In the genomic region with DNA sequence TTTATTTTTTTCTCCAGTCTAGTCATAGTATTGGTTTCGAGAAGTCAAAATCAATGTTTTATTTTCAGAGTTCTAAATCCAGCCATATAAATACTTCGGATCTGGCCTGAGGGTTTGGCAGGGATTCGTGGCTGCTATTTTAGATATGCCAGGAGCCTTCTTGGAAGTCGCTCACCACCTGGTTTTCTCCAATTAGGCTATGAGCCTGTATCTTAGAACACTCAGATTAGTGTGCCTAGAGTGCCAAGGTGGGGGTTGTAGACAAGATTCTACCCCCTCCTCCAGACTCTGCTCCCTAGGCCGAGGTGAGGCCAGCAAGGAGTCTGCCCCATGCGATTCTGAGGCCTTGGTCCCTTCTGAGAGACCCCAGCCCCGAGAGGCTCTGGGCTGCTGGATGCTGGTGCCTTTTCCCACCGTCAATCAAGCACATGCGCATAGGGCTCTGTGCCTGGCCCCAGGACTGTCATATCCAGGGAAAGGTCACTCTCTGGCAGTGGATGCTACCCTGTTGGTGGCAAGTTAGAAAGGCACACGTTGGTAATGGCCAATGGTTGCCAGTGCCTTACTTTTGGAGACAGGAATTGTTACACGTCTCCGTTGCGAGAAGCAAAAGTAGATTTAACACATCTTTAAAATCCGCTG, we compare ENCODE assay signal across 23 cellular contexts.
A peak's percentile ranks its signal among the peaks of the same experiment; 100 is the strongest.
DNase-seq lines count a peak whose midpoint lies in the region; ATAC-seq and TF ChIP-seq lines count a peak whose summit lies in the region.
"Had no signal": no experiment of that assay in that cellular context is flagged by ENCODE, and none has a peak within 500 bp of the region (broad histone marks: within the 10 kb centered on the region; RNA-seq: fewer than 3 reads in every experiment).

No MANE protein-coding gene starts in this region.

- H4K20me1 ChIP-seq in GM23338 (replicated peaks; ENCODE audit: insufficient read depth): peaks cover 55% of the 10 kb centered on the region

- H3K27me3 ChIP-seq in GM23338 (ENCODE audit: insufficient read depth) (no peaks in the 10 kb centered on the region), mucosa of rectum (ENCODE audit: control insufficient read depth in 2 of 2, insufficient read depth in 2 of 2, low read length in 2 of 2) (no peaks in the 10 kb centered on the region)
- H3K27me3 ChIP-seq: SJCRH30 had no signal

- ATAC-seq in GM23338: peak; percentile 19
- ATAC-seq in esophagus mucosa: no peak
- ATAC-seq in GM19395 (IDR thresholded peaks at IDR 0.05; ENCODE audit: unreplicated experiment): no peak

- no peaks in the 10 kb centered on the region for H3F3A ChIP-seq in GM23338 (replicated peaks; ENCODE audit: low read depth)

- H3K4me3 Mint-ChIP-seq in GM23338: no peak overlapping the region
- H3K4me3 Mint-ChIP-seq in brain: peak overlapping the region in 2 of 5 experiments; percentile 28 to 69
- H3K4me3 Mint-ChIP-seq: CD14-positive monocyte had no signal

- no peak overlapping the region for H3K4me2 ChIP-seq in GM23338
- H3K4me2 ChIP-seq: KMS-11, PC-9 had no signal

- H3K4me1 Mint-ChIP-seq in GM23338: peaks cover 57% of the 10 kb centered on the region
- peaks cover 73% of the 10 kb centered on the region for H3K4me1 Mint-ChIP-seq in brain
- H3K4me1 Mint-ChIP-seq: CD14-positive monocyte had no signal

- H3K4me3 ChIP-seq in GM23338 (no peak overlapping the region), mucosa of rectum (ENCODE audit: low read length in 2 of 2) (no peak overlapping the region)
- H3K4me3 ChIP-seq: PC-9, SJCRH30 had no signal

- H3K79me2 ChIP-seq in GM23338 (replicated peaks; ENCODE audit: insufficient read depth): peaks cover 96% of the 10 kb centered on the region

- no peak overlapping the region for H2AFZ ChIP-seq in GM23338
- H2AFZ ChIP-seq: PC-9 had no signal

- no peaks in the 10 kb centered on the region for H3K9me3 ChIP-seq in mucosa of rectum (ENCODE audit: control insufficient read depth in 2 of 2, low read length in 2 of 2)
- H3K9me3 ChIP-seq: SJCRH30 had no signal

- DNase-seq in GM23338 (ENCODE audit: low spot score): no peak
- DNase-seq in substantia nigra (lab: John Stamatoyannopoulos, UW): no peak
- DNase-seq in activated CD4-positive, alpha-beta T cell treated with anti-CD3 and anti-CD28 coated beads, Interleukin-2, amount 50 U/mL, for 48 hours: no peak
- DNase-seq in ACHN: no peak
- DNase-seq: AML-193, EL, GF-D8, IMR-90, NCI-H1092 treated with DMSO at 0.1 percent for 48 hours, NCI-H1436 treated with DMSO at 0.1 percent for 48 hours, NCI-H2029 treated with DMSO at 0.1 percent for 48 hours, NCI-H226, NCI-H510A treated with DMSO at 0.1 percent for 48 hours, NCI-H748 treated with DMSO at 0.1 percent for 48 hours, PC-9, SJCRH30 had no signal

- H3K9me3 Mint-ChIP-seq in GM23338 (no peaks in the 10 kb centered on the region; the same call in 2 of the 3 replicates), brain (peaks cover 0 to 4% (median 0%) of the 10 kb centered on the region in 5 experiments)

- no peaks in the 10 kb centered on the region for H3K36me3 ChIP-seq in GM23338 (ENCODE audit: insufficient read depth)
- no peaks in the 10 kb centered on the region for H3K36me3 ChIP-seq in mucosa of rectum (ENCODE audit: control insufficient read depth in 2 of 2, insufficient read depth in 2 of 2, low read length in 2 of 2)
- H3K36me3 ChIP-seq: SJCRH30 had no signal

- peaks cover 16% of the 10 kb centered on the region for H3K4me1 ChIP-seq in GM23338 (ENCODE audit: insufficient read depth)
- peaks cover 26 to 28% of the 10 kb centered on the region in 2 donors for H3K4me1 ChIP-seq in mucosa of rectum (ENCODE audit: control insufficient read depth in 2 of 2, insufficient read depth in 2 of 2, low read length in 2 of 2)

- no peak overlapping the region for H3K27ac Mint-ChIP-seq in GM23338
- H3K27ac Mint-ChIP-seq in brain: peak overlapping the region in 3 of 5 experiments; percentile 5 to 94 (median 30)
- H3K27ac Mint-ChIP-seq: CD14-positive monocyte had no signal

- H3K9me2 ChIP-seq in GM23338 (ENCODE audit: insufficient read depth): no peaks in the 10 kb centered on the region

- in situ Hi-C loops in ACHN (cut with HindIII; ENCODE audit: low pct_ligation_motif_present, low pct_unique_long_range_greater_than_20kb, low sequenced_read_pairs): no loop called here

- no peaks in the 10 kb centered on the region; the same call in 2 of the 3 replicates for H3K36me3 Mint-ChIP-seq in GM23338 (ENCODE audit: low read depth)
- H3K36me3 Mint-ChIP-seq in brain: peaks cover 23% of the 10 kb centered on the region
- H3K36me3 Mint-ChIP-seq: CD14-positive monocyte had no signal

- H3K9ac ChIP-seq in mucosa of rectum (ENCODE audit: low read depth in 1 of 2, low read length in 2 of 2): peak overlapping the region in 1 of 2 donors; percentile 52
- H3K9ac ChIP-seq: KMS-11 had no signal

- TF ChIP-seq CTCF in GM23338 (conservative IDR thresholded peaks at IDR 0.05; ENCODE audit: low read depth in 2 of 2) (no peak), brain (conservative IDR thresholded peaks at IDR 0.05) (no peak)

- peaks cover 11% of the 10 kb centered on the region for H3K27me3 Mint-ChIP-seq in GM23338 (ENCODE audit: insufficient read depth, low read depth, poor library complexity)
- H3K27me3 Mint-ChIP-seq in brain: no peaks in the 10 kb centered on the region

- H3K27ac ChIP-seq in GM23338 (ENCODE audit: low read depth): no peak overlapping the region
- peak overlapping the region; percentile 69 to 83 for H3K27ac ChIP-seq in mucosa of rectum (ENCODE audit: low read depth in 2 of 2, low read length in 2 of 2)
- H3K27ac ChIP-seq in substantia nigra (ENCODE audit: low read depth, low read length, poor library complexity, severe bottlenecking): peak overlapping the region; percentile 28
- H3K27ac ChIP-seq: KMS-11, PC-9, RWPE1, SJCRH30 had no signal

TF ChIP-seq in GM23338, 12 proteins besides CTCF, POLR2A, EP300 and RAD21 (continues in another document):
- no peak for TF ChIP-seq CREB1 (CRISPR knock-in tag; IDR thresholded peaks at IDR 0.05; ENCODE audit: low read depth)
- TF ChIP-seq, protein P1, sequence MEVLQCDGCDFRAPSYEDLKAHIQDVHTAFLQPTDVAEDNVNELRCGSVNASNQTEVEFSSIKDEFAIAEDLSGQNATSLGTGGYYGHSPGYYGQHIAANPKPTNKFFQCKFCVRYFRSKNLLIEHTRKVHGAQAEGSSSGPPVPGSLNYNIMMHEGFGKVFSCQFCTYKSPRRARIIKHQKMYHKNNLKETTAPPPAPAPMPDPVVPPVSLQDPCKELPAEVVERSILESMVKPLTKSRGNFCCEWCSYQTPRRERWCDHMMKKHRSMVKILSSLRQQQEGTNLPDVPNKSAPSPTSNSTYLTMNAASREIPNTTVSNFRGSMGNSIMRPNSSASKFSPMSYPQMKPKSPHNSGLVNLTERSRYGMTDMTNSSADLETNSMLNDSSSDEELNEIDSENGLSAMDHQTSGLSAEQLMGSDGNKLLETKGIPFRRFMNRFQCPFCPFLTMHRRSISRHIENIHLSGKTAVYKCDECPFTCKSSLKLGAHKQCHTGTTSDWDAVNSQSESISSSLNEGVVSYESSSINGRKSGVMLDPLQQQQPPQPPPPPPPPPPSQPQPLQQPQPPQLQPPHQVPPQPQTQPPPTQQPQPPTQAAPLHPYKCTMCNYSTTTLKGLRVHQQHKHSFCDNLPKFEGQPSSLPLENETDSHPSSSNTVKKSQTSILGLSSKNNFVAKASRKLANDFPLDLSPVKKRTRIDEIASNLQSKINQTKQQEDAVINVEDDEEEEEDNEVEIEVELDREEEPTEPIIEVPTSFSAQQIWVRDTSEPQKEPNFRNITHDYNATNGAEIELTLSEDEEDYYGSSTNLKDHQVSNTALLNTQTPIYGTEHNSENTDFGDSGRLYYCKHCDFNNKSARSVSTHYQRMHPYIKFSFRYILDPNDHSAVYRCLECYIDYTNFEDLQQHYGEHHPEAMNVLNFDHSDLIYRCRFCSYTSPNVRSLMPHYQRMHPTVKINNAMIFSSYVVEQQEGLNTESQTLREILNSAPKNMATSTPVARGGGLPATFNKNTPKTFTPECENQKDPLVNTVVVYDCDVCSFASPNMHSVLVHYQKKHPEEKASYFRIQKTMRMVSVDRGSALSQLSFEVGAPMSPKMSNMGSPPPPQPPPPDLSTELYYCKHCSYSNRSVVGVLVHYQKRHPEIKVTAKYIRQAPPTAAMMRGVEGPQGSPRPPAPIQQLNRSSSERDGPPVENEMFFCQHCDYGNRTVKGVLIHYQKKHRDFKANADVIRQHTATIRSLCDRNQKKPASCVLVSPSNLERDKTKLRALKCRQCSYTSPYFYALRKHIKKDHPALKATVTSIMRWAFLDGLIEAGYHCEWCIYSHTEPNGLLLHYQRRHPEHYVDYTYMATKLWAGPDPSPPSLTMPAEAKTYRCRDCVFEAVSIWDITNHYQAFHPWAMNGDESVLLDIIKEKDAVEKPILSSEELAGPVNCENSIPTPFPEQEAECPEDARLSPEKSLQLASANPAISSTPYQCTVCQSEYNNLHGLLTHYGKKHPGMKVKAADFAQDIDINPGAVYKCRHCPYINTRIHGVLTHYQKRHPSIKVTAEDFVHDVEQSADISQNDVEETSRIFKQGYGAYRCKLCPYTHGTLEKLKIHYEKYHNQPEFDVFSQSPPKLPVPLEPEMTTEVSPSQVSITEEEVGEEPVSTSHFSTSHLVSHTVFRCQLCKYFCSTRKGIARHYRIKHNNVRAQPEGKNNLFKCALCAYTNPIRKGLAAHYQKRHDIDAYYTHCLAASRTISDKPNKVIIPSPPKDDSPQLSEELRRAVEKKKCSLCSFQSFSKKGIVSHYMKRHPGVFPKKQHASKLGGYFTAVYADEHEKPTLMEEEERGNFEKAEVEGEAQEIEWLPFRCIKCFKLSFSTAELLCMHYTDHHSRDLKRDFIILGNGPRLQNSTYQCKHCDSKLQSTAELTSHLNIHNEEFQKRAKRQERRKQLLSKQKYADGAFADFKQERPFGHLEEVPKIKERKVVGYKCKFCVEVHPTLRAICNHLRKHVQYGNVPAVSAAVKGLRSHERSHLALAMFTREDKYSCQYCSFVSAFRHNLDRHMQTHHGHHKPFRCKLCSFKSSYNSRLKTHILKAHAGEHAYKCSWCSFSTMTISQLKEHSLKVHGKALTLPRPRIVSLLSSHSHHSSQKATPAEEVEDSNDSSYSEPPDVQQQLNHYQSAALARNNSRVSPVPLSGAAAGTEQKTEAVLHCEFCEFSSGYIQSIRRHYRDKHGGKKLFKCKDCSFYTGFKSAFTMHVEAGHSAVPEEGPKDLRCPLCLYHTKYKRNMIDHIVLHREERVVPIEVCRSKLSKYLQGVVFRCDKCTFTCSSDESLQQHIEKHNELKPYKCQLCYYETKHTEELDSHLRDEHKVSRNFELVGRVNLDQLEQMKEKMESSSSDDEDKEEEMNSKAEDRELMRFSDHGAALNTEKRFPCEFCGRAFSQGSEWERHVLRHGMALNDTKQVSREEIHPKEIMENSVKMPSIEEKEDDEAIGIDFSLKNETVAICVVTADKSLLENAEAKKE (CRISPR knock-in tag; IDR thresholded peaks at IDR 0.05): no peak
- TF ChIP-seq STAT1 (IDR thresholded peaks at IDR 0.05; ENCODE audit: unreplicated experiment): no peak
- no peak for TF ChIP-seq JUNB (IDR thresholded peaks at IDR 0.05; ENCODE audit: unreplicated experiment)
- no peak for TF ChIP-seq NANOG (IDR thresholded peaks at IDR 0.05; ENCODE audit: borderline replicate concordance)
- TF ChIP-seq EZH2phosphoT487 (IDR thresholded peaks at IDR 0.05; ENCODE audit: unreplicated experiment): no peak
- TF ChIP-seq POLR2AphosphoS5 (IDR thresholded peaks at IDR 0.05; ENCODE audit: low read depth): no peak
- no peak for TF ChIP-seq ZNF114 (CRISPR knock-in tag; IDR thresholded peaks at IDR 0.05)
